In genomic region chr14:20305265-20306078, GRCh38 we compare ENCODE assay signal across 8 cellular contexts. TPM values are rescaled to one million over a fixed set of nuclear protein-coding genes. Genes with fewer than 3 reads are reported as not detected.
DNase-seq lines count a peak whose midpoint lies in the region; ATAC-seq and TF ChIP-seq lines count a peak whose summit lies in the region.

Gene TTC5 (minus strand): TSS chr14:20305951. CDS start chr14:20305937, 14 bp downstream.

- H3K4me1 Mint-ChIP-seq in activated T-helper 17 cell treated with anti-CD3 and anti-CD28 coated beads, Interleukin-2, amount 50 U/mL, for 72 hours, result peaks cover 20% of the 10 kb centered on the region
- H3K4me1 Mint-ChIP-seq in nephron progenitor cell, result peaks cover 27% of the 10 kb centered on the region
- peaks cover 15% of the 10 kb centered on the region for H3K4me1 Mint-ChIP-seq in stimulated activated naive CD8-positive, alpha-beta T cell treated with anti-CD3 and anti-CD28 coated beads, Interleukin-15, amount 100 ng/mL, for 72 hours

- H3K4me3 ChIP-seq in LNCaP clone FGC (ENCODE audit: low read depth, low read length), result peak within 1 kb of the TSS; percentile 76

- peaks cover 22% of the 10 kb centered on the region for H3K36me3 Mint-ChIP-seq in activated T-helper 17 cell treated with anti-CD3 and anti-CD28 coated beads, Interleukin-2, amount 50 U/mL, for 72 hours (ENCODE audit: low read depth)
- H3K36me3 Mint-ChIP-seq in nephron progenitor cell (ENCODE audit: low read depth), result peaks cover 22% of the 10 kb centered on the region

- peak within 1 kb of the TSS; percentile 52 for H3K27ac ChIP-seq in RWPE1

- H3K27ac Mint-ChIP-seq in activated T-helper 17 cell treated with anti-CD3 and anti-CD28 coated beads, Interleukin-2, amount 50 U/mL, for 72 hours, result peak within 1 kb of the TSS; percentile 83
- H3K27ac Mint-ChIP-seq in nephron progenitor cell, result peak within 1 kb of the TSS; percentile 23
- H3K27ac Mint-ChIP-seq in stimulated activated naive CD8-positive, alpha-beta T cell treated with anti-CD3 and anti-CD28 coated beads, Interleukin-15, amount 100 ng/mL, for 72 hours, result peak within 1 kb of the TSS; percentile 79 to 92

- H3K9me3 Mint-ChIP-seq in activated T-helper 17 cell treated with anti-CD3 and anti-CD28 coated beads, Interleukin-2, amount 50 U/mL, for 72 hours, result no peaks in the 10 kb centered on the region
- peaks cover 14% of the 10 kb centered on the region for H3K9me3 Mint-ChIP-seq in nephron progenitor cell
- no peaks in the 10 kb centered on the region for H3K9me3 Mint-ChIP-seq in stimulated activated naive CD8-positive, alpha-beta T cell treated with anti-CD3 and anti-CD28 coated beads, Interleukin-15, amount 100 ng/mL, for 72 hours

- no peaks in the 10 kb centered on the region for H3K27me3 Mint-ChIP-seq in activated T-helper 17 cell treated with anti-CD3 and anti-CD28 coated beads, Interleukin-2, amount 50 U/mL, for 72 hours
- no peaks in the 10 kb centered on the region for H3K27me3 Mint-ChIP-seq in nephron progenitor cell (ENCODE audit: low read depth, poor library complexity)
- H3K27me3 Mint-ChIP-seq in stimulated activated naive CD8-positive, alpha-beta T cell treated with anti-CD3 and anti-CD28 coated beads, Interleukin-15, amount 100 ng/mL, for 72 hours, result no peaks in the 10 kb centered on the region

- POLR2A ChIA-PET in RWPE1 (lab: Yijun Ruan, JAX; ENCODE audit: low non-redundant PET), result no interaction called here

- DNase-seq in EL, result peak; percentile 84
- DNase-seq in H4 (ENCODE audit: low spot score), result peak; percentile 75
- peak; percentile 78 for DNase-seq in LNCaP clone FGC (ENCODE audit: low read depth)
- DNase-seq in RWPE1 (ENCODE audit: low spot score), result peak; percentile 83
- peak; percentile 72 for DNase-seq in fibroblast of the conjunctiva (ENCODE audit: low read depth)
- DNase-seq in nephron progenitor cell, result peak; percentile 91
- DNase-seq in stimulated activated naive CD8-positive, alpha-beta T cell treated with anti-CD3 and anti-CD28 coated beads, Interleukin-15, amount 100 ng/mL, for 72 hours, result peak; percentile 87 to 88

- peak; percentile 94 for TF ChIP-seq CTCF in LNCaP clone FGC (IDR thresholded peaks at IDR 0.05; ENCODE audit: control insufficient read depth, extremely low read depth, insufficient read depth)
- peak; percentile 92 for TF ChIP-seq CTCF in RWPE1 (conservative IDR thresholded peaks at IDR 0.05; ENCODE audit: low read depth)
- peak; percentile 92 for TF ChIP-seq CTCF in nephron progenitor cell (IDR thresholded peaks at IDR 0.05)

- H3K4me3 Mint-ChIP-seq in activated T-helper 17 cell treated with anti-CD3 and anti-CD28 coated beads, Interleukin-2, amount 50 U/mL, for 72 hours, result peak within 1 kb of the TSS; percentile 84
- H3K4me3 Mint-ChIP-seq in nephron progenitor cell, result peak within 1 kb of the TSS; percentile 97
- peak within 1 kb of the TSS; percentile 82 to 93 for H3K4me3 Mint-ChIP-seq in stimulated activated naive CD8-positive, alpha-beta T cell treated with anti-CD3 and anti-CD28 coated beads, Interleukin-15, amount 100 ng/mL, for 72 hours

- peak; percentile 95 for ATAC-seq in activated T-helper 17 cell treated with anti-CD3 and anti-CD28 coated beads, Interleukin-2, amount 50 U/mL, for 72 hours (replicated peaks)
- ATAC-seq in stimulated activated naive CD8-positive, alpha-beta T cell treated with anti-CD3 and anti-CD28 coated beads, Interleukin-15, amount 100 ng/mL, for 72 hours, result peak; percentile 97

- CTCF ChIA-PET in RWPE1 (lab: Yijun Ruan, JAX), result interaction anchor here (0.5 to 1.4 kb wide), 6 partner anchors 23 to 1058 kb away, joined by 3 to 7 read pairs (median 4); no protein-coding TSS in a partner anchor

RNA-seq across cellular contexts. Expression of gene TTC5, which starts in this region (rescaled TPM):
- 18.5 and 24.2 TPM in 2 replicates for total RNA-seq in H4 (2014; rRNA removed; shearing (Covaris generic))
- 10 to 100 TPM in 1 of 2 donors, 1 to 10 TPM in 1; 6.9 to 18.0 TPM for total RNA-seq in activated T-helper 17 cell treated with anti-CD3 and anti-CD28 coated beads, Interleukin-2, amount 50 U/mL, for 72 hours

Comparison
In these comparisons a context has a peak if more than half of its experiments do, and no peak if none do; other contexts are left out.
1. Peak in every context shown above with its lines: DNase-seq, ATAC-seq, H3K4me3 ChIP-seq and H3K27ac ChIP-seq.
2. H3K27ac Mint-ChIP-seq: peak in every context shown above with its lines; median percentile 86 in stimulated activated naive CD8-positive, alpha-beta T cell treated with anti-CD3 and anti-CD28 coated beads, Interleukin-15, amount 100 ng/mL, for 72 hours; 83 in activated T-helper 17 cell treated with anti-CD3 and anti-CD28 coated beads, Interleukin-2, amount 50 U/mL, for 72 hours; 23 in nephron progenitor cell.